In the genomic region with DNA sequence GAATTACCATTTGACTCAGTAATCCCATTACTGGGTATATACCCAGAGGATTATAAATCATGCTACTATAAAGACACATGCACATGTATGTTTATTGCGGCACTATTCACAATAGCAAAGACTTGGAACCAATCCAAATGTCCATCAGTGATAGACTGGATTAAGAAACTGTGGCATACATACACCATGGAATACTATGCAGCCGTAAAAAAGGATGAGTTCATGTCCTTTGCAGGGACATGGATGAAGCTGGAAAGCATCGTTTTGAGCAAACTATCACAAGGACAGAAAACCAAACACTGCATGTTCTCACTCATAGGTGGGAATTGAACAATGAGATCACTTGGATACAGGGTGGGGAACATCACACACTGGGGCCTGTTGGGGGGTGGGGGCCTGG, we compare ENCODE assay signal across 2 cellular contexts.
DNase-seq lines count a peak whose midpoint lies in the region; ATAC-seq, FAIRE-seq and TF ChIP-seq lines count a peak whose summit lies in the region.
"Not testable (repeated sequence)": the region's sequence is repeated elsewhere in the genome, so short reads cannot be mapped to it uniquely, and the experiment has no call there.

No MANE protein-coding gene starts in this region.

- not testable (repeated sequence) for H3K9me1 ChIP-seq in K562 (ENCODE audit: control insufficient read depth, insufficient read depth, low read length)

- H3K79me2 ChIP-seq in K562 (ENCODE audit: control insufficient read depth, insufficient read depth, low read length), result not testable (repeated sequence)

- not testable (repeated sequence) for H3K9ac ChIP-seq in K562 (ENCODE audit: insufficient read depth in 1 of 2, low read depth in 2 of 2, low read length in 2 of 2)

- not testable (repeated sequence) for H3K27me3 ChIP-seq in K562 (ENCODE audit: control insufficient read depth in 2 of 2, insufficient read depth in 2 of 2, low read length in 2 of 2)

- 56% methylated on average over 3 of the region's 3 CpGs for WGBS in K562 (ENCODE audit: insufficient coverage, low coverage, missing lambda C conversion rate)

- in situ Hi-C loops in K562 (cut with MboI), result not testable (repeated sequence)

- H3K4me1 ChIP-seq in HEK293 (ENCODE audit: control insufficient read depth, insufficient read depth, low read length), result not testable (repeated sequence)
- peaks cover 7 to 35% of the 10 kb centered on the region in 2 experiments for H3K4me1 ChIP-seq in K562 (replicated peaks in 1 of 2; ENCODE audit: control insufficient read depth in 2 of 2, insufficient read depth in 2 of 2, low read length in 2 of 2)

- intact Hi-C loops in K562 (cut with micrococcal nuclease), result not testable (repeated sequence)

- FAIRE-seq in K562 (lab: Jason Lieb, UNC), result not testable (repeated sequence)

- H3K9me3 ChIP-seq in HEK293 (ENCODE audit: control insufficient read depth, insufficient read depth, low read depth, low read length); K562 (replicated peaks; ENCODE audit: control insufficient read depth, insufficient read depth, low read depth, low read length): not testable (repeated sequence)

- H3K4me3 ChIP-seq in HEK293 (ENCODE audit: low read depth, low read length); K562: not testable (repeated sequence)

- not testable (repeated sequence) for H4K20me1 ChIP-seq in K562 (replicated peaks; ENCODE audit: control insufficient read depth, insufficient read depth, low read length)

- not testable (repeated sequence) for TF ChIP-seq POLR2A in K562 (conservative IDR thresholded peaks at IDR 0.05)

- H3K4me2 ChIP-seq in K562 (ENCODE audit: insufficient read depth, low read length), result not testable (repeated sequence)

- POLR2A ChIA-PET in HEK293 (lab: Yijun Ruan, JAX); K562 (lab: Yijun Ruan, JAX): not testable (repeated sequence)

- H2AFZ ChIP-seq in K562 (ENCODE audit: low read depth, low read length), result not testable (repeated sequence)

- not testable (repeated sequence) for DNase-seq in K562 (ENCODE audit: extremely low read depth in 1 of 4, low spot score in 3 of 4)

- BruUV-seq in K562 (replicated peaks; lab: Mats Ljungman, UMichigan), result not testable (repeated sequence)

- H3K27ac ChIP-seq in HEK293 (ENCODE audit: extremely low read depth, low read depth, low read length); K562 (ENCODE audit: extremely low read depth, low read depth, low read length): not testable (repeated sequence)

- ATAC-seq in K562, result not testable (repeated sequence)

- TF ChIP-seq EP300 in K562 (IDR thresholded peaks at IDR 0.05; ENCODE audit: low read length), result not testable (repeated sequence)

- not testable (repeated sequence) for H3K36me3 ChIP-seq in HEK293 (ENCODE audit: control insufficient read depth in 2 of 2, insufficient read depth in 1 of 2, low read length in 2 of 2); K562 (ENCODE audit: control insufficient read depth, insufficient read depth, low read length)

- not testable (repeated sequence) for TF ChIP-seq CTCF in HEK293 (tag by site-specific recombination; IDR thresholded peaks at IDR 0.05); K562 (IDR thresholded peaks at IDR 0.05 in 2 of 3, conservative IDR thresholded peaks at IDR 0.05 in 1 of 3; ENCODE audit: insufficient read depth in 2 of 3, low read depth in 1 of 3, low read length in 3 of 3)

- CTCF ChIA-PET in HEK293 (lab: Yijun Ruan, JAX), result interaction anchor here (0.6 kb wide), 1 partner anchor 70 kb away, joined by 3 read pairs; no protein-coding TSS in a partner anchor
- CTCF ChIA-PET in K562 (lab: Yijun Ruan, JAX; ENCODE audit: low intra/inter-chr PET ratio), result not testable (repeated sequence)

- not testable (repeated sequence) for TF ChIP-seq RAD21 in K562 (CRISPR knock-in tag; conservative IDR thresholded peaks at IDR 0.05 in 1 of 2, IDR thresholded peaks at IDR 0.05 in 1 of 2)

TF ChIP-seq in HEK293, 187 proteins besides CTCF, POLR2A, EP300 and RAD21:
- peak; percentile 83 for TF ChIP-seq ZNF146 (tag by site-specific recombination; IDR thresholded peaks at IDR 0.05)
TF ChIP-seq in HEK293: peak in this region for 1; not testable (repeated sequence) for 186.

TF ChIP-seq in K562, 482 proteins besides CTCF, POLR2A, EP300 and RAD21:
- TF ChIP-seq BCOR (IDR thresholded peaks at IDR 0.05), result peak; percentile 78; the same call in 1 of the 2 replicates
- peak; percentile 32 for TF ChIP-seq NFIC (IDR thresholded peaks at IDR 0.05)
- peak; percentile 95 for TF ChIP-seq ZNF146 (CRISPR knock-in tag; IDR thresholded peaks at IDR 0.05; ENCODE audit: unreplicated experiment)
- peak; percentile 37; the same call in 1 of the 2 replicates for TF ChIP-seq SMARCA5 (IDR thresholded peaks at IDR 0.05)
- 0 out of 4 replicates have a peak, but pooled peaks of 1 of the 2 experiments have one; percentile 47 for TF ChIP-seq KDM1A (IDR thresholded peaks at IDR 0.05)
TF ChIP-seq in K562: peak in this region for 5; not testable (repeated sequence) for 477.
